Comparison of ENCODE assay signal across 1 cellular context in genomic region chr17:45019177-45019711, GRCh38.
TF ChIP-seq lines count a peak whose summit lies in the region.

No MANE protein-coding gene starts in this region.

TF ChIP-seq in K562, 482 proteins besides CTCF, POLR2A, EP300 and RAD21 (continued from another document):
- TF ChIP-seq UBTF (IDR thresholded peaks at IDR 0.05; ENCODE audit: borderline replicate concordance in 1 of 2, low read depth in 2 of 2, low read length in 2 of 2) (peak; percentile 60 to 87; a peak in 2 of 4 replicates), ZNF778 (CRISPR knock-in tag; IDR thresholded peaks at IDR 0.05) (no peak), CCNT2 (IDR thresholded peaks at IDR 0.05; ENCODE audit: borderline replicate concordance, extremely low read depth, insufficient read length, low read depth, low read length) (peak; percentile 83), SAFB (IDR thresholded peaks at IDR 0.05; ENCODE audit: borderline replicate concordance, low read depth, low read length) (peak; percentile 46; the same call in 1 of the 2 replicates), ID3 (CRISPR knock-in tag; IDR thresholded peaks at IDR 0.05) (no peak), ID3 (tag; IDR thresholded peaks at IDR 0.05) (0 out of 2 replicates have a peak, but pooled peaks have one; percentile 27), ZNF24 (IDR thresholded peaks at IDR 0.05) (0 out of 2 replicates have a peak, but pooled peaks have one; percentile 17), FOXK1 (CRISPR knock-in tag; IDR thresholded peaks at IDR 0.05; ENCODE audit: borderline replicate concordance) (no peak), NR2C2 (CRISPR knock-in tag; IDR thresholded peaks at IDR 0.05) (no peak), NR2C2 (tag; IDR thresholded peaks at IDR 0.05) (no peak), RBFOX2 (IDR thresholded peaks at IDR 0.05; ENCODE audit: low read depth, low read length) (peak; percentile 65), GMEB1 (CRISPR knock-in tag; IDR thresholded peaks at IDR 0.05) (peak; percentile 68), CREM (IDR thresholded peaks at IDR 0.05; ENCODE audit: low read depth) (0 out of 2 replicates have a peak, but pooled peaks have one; percentile 27), SIN3B (IDR thresholded peaks at IDR 0.05; ENCODE audit: low read depth) (0 out of 2 replicates have a peak, but pooled peaks have one; percentile 15), SMC3 (conservative IDR thresholded peaks at IDR 0.05; ENCODE audit: insufficient read depth, low read depth, low read length) (peak; percentile 44), YY1 (IDR thresholded peaks at IDR 0.05; ENCODE audit: borderline replicate concordance in 1 of 3, control insufficient read depth in 1 of 3, extremely low read depth in 1 of 3, insufficient read depth in 3 of 3, insufficient read length in 1 of 3, insufficient replicate concordance in 2 of 3, low read depth in 1 of 3, low read length in 2 of 3) (peak in 2 of 3 experiments; percentile 57 to 74), MEIS2 (IDR thresholded peaks at IDR 0.05; ENCODE audit: partially characterized antibody) (no peak), RCOR1 (IDR thresholded peaks at IDR 0.05; ENCODE audit: borderline replicate concordance in 1 of 2, low read depth in 2 of 2, low read length in 2 of 2) (peak in 1 of 2 experiments; percentile 22; a peak in 1 of 4 replicates), THRAP3 (IDR thresholded peaks at IDR 0.05; ENCODE audit: borderline replicate concordance) (no peak), ARID2 (IDR thresholded peaks at IDR 0.05) (no peak), SMAD4 (CRISPR knock-in tag; conservative IDR thresholded peaks at IDR 0.05) (peak; percentile 70), ATF7 (IDR thresholded peaks at IDR 0.05) (0 out of 2 replicates have a peak, but pooled peaks have one; percentile 28), CBX1 (IDR thresholded peaks at IDR 0.05; ENCODE audit: low read depth) (peak; percentile 23; the same call in 1 of the 2 replicates), CTBP1 (IDR thresholded peaks at IDR 0.05; ENCODE audit: borderline replicate concordance) (peak; percentile 56; the same call in 1 of the 2 replicates), ZBTB7A (IDR thresholded peaks at IDR 0.05; ENCODE audit: borderline replicate concordance, control insufficient read depth, low read depth, low read length) (peak; percentile 80; the same call in 1 of the 2 replicates), CXXC5 (CRISPR knock-in tag; IDR thresholded peaks at IDR 0.05) (peak; percentile 90), ZFP36 (IDR thresholded peaks at IDR 0.05; ENCODE audit: low read depth, low read length, partially characterized antibody) (peak; percentile 3)
- TF ChIP-seq, protein P1, sequence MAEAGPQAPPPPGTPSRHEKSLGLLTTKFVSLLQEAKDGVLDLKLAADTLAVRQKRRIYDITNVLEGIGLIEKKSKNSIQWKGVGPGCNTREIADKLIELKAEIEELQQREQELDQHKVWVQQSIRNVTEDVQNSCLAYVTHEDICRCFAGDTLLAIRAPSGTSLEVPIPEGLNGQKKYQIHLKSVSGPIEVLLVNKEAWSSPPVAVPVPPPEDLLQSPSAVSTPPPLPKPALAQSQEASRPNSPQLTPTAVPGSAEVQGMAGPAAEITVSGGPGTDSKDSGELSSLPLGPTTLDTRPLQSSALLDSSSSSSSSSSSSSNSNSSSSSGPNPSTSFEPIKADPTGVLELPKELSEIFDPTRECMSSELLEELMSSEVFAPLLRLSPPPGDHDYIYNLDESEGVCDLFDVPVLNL (CRISPR knock-in tag; IDR thresholded peaks at IDR 0.05; ENCODE audit: low read depth), result no peak
- TF ChIP-seq, protein P2, sequence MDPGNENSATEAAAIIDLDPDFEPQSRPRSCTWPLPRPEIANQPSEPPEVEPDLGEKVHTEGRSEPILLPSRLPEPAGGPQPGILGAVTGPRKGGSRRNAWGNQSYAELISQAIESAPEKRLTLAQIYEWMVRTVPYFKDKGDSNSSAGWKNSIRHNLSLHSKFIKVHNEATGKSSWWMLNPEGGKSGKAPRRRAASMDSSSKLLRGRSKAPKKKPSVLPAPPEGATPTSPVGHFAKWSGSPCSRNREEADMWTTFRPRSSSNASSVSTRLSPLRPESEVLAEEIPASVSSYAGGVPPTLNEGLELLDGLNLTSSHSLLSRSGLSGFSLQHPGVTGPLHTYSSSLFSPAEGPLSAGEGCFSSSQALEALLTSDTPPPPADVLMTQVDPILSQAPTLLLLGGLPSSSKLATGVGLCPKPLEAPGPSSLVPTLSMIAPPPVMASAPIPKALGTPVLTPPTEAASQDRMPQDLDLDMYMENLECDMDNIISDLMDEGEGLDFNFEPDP (CRISPR knock-in tag; IDR thresholded peaks at IDR 0.05), result no peak
- TF ChIP-seq, protein P3, sequence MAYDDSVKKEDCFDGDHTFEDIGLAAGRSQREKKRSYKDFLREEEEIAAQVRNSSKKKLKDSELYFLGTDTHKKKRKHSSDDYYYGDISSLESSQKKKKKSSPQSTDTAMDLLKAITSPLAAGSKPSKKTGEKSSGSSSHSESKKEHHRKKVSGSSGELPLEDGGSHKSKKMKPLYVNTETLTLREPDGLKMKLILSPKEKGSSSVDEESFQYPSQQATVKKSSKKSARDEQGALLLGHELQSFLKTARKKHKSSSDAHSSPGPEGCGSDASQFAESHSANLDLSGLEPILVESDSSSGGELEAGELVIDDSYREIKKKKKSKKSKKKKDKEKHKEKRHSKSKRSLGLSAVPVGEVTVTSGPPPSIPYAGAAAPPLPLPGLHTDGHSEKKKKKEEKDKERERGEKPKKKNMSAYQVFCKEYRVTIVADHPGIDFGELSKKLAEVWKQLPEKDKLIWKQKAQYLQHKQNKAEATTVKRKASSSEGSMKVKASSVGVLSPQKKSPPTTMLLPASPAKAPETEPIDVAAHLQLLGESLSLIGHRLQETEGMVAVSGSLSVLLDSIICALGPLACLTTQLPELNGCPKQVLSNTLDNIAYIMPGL (CRISPR knock-in tag; IDR thresholded peaks at IDR 0.05), result 0 out of 2 replicates have a peak, but pooled peaks have one; percentile 77
